In the genomic region with DNA sequence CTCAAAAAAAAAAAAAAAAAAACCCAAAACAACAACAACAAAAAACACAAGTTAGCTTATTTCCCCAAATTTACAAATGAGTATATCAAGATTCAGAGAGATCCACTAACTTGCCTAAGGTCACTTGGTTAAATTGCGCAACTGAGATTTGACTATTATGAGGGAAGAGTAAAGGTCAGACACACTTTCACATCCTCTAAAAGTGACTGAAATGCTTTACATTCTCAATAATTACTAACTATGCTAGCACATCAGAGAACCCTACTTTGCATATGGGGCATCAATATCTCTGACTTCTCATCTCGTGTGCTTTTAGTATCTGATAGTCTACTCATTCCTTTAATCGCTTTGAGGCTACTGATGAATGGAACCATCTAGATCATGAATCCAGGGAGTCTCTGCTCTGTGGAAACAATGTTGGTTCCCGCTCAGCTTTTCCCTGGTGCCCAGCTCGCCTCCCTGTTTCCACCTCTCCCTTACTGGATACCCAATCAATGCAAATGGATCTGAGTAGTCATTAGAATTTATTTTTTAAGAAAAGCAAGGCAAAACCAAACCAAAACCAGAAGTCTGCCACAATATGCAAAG, we compare ENCODE assay signal across 10 cellular contexts.
DNase-seq lines count a peak whose midpoint lies in the region; ATAC-seq lines count a peak whose summit lies in the region.
"Had no signal": no experiment of that assay in that cellular context is flagged by ENCODE, and none has a peak within 500 bp of the region (broad histone marks: within the 10 kb centered on the region; RNA-seq: fewer than 3 reads in every experiment).

No MANE protein-coding gene starts in this region.

- H3K4me1 Mint-ChIP-seq in memory B cell (peaks cover 15% of the 10 kb centered on the region), T-helper 17 cell (no peaks in the 10 kb centered on the region)
- H3K4me1 Mint-ChIP-seq: activated CD4-positive, alpha-beta T cell treated with anti-CD3 and anti-CD28 coated beads, Interleukin-2, amount 10 ng/mL, durations not matched to agents 24 days and 14 days had no signal

- H3K27me3 Mint-ChIP-seq in memory B cell (no peaks in the 10 kb centered on the region), T-helper 17 cell (no peaks in the 10 kb centered on the region)
- H3K27me3 Mint-ChIP-seq: activated CD4-positive, alpha-beta T cell treated with anti-CD3 and anti-CD28 coated beads, Interleukin-2, amount 10 ng/mL, durations not matched to agents 24 days and 14 days had no signal

- H3K27ac Mint-ChIP-seq in memory B cell, result no peak overlapping the region
- H3K27ac Mint-ChIP-seq in T-helper 17 cell, result no peak overlapping the region
- H3K27ac Mint-ChIP-seq: activated CD4-positive, alpha-beta T cell treated with anti-CD3 and anti-CD28 coated beads, Interleukin-2, amount 10 ng/mL, durations not matched to agents 24 days and 14 days had no signal

- H3K4me3 Mint-ChIP-seq in memory B cell (no peak overlapping the region), T-helper 17 cell (no peak overlapping the region)
- H3K4me3 Mint-ChIP-seq: activated CD4-positive, alpha-beta T cell treated with anti-CD3 and anti-CD28 coated beads, Interleukin-2, amount 10 ng/mL, durations not matched to agents 24 days and 14 days had no signal

- no peaks in the 10 kb centered on the region for H3K9me3 ChIP-seq in T-helper 17 cell (ENCODE audit: control insufficient read depth, low read length, poor library complexity, severe bottlenecking)

- peak; percentile 94 for ATAC-seq in GM19043 (IDR thresholded peaks at IDR 0.05; ENCODE audit: low read depth, unreplicated experiment)
- ATAC-seq in HG02588 (IDR thresholded peaks at IDR 0.05; ENCODE audit: unreplicated experiment), result peak; percentile 97
- ATAC-seq in HG03432 (IDR thresholded peaks at IDR 0.05; ENCODE audit: unreplicated experiment), result peak; percentile 96
- peak; percentile 82 for ATAC-seq in memory B cell (ENCODE audit: low read depth)
- no peak for ATAC-seq in T-helper 17 cell

- H3K36me3 Mint-ChIP-seq in memory B cell (no peaks in the 10 kb centered on the region), T-helper 17 cell (ENCODE audit: low read depth) (no peaks in the 10 kb centered on the region)

- DNase-seq in memory B cell (ENCODE audit: low spot score in 2 of 2) (no peak), T-helper 17 cell (no peak), Kasumi-1 (lab: John Stamatoyannopoulos, UW) (no peak), NCI-H1417 (lab: John Stamatoyannopoulos, UW) (no peak), NCI-H2196 treated with DMSO at 0.1 percent for 48 hours (lab: John Stamatoyannopoulos, UW; ENCODE audit: unreplicated experiment) (no peak)
- DNase-seq: activated CD4-positive, alpha-beta T cell treated with anti-CD3 and anti-CD28 coated beads, Interleukin-2, amount 10 ng/mL, durations not matched to agents 24 days and 14 days; effector memory CD4-positive, alpha-beta T cell had no signal

- peaks cover 13% of the 10 kb centered on the region for H3K9me3 Mint-ChIP-seq in memory B cell
